Comparison of ENCODE assay signal across 1 cellular context in genomic region chr6:27617700-27618689, GRCh38.
TF ChIP-seq lines count a peak whose summit lies in the region.

No MANE protein-coding gene starts in this region.

TF ChIP-seq in HepG2, 621 proteins besides CTCF, POLR2A, EP300 and RAD21 (continued from another document):
- TF ChIP-seq CSRNP1 (CRISPR knock-in tag; IDR thresholded peaks at IDR 0.05) (no peak), MED1 (CRISPR knock-in tag; IDR thresholded peaks at IDR 0.05) (peak; percentile 8; the same call in 1 of the 2 replicates), ZNF441 (CRISPR knock-in tag; IDR thresholded peaks at IDR 0.05; ENCODE audit: borderline replicate concordance) (0 out of 2 replicates have a peak, but pooled peaks have one; percentile 13), ZNF431 (CRISPR knock-in tag; IDR thresholded peaks at IDR 0.05; ENCODE audit: borderline replicate concordance, low read depth) (no peak), TIGD3 (CRISPR knock-in tag; IDR thresholded peaks at IDR 0.05; ENCODE audit: borderline replicate concordance) (no peak), MTA3 (CRISPR knock-in tag; IDR thresholded peaks at IDR 0.05) (no peak), ZNF512 (CRISPR knock-in tag; IDR thresholded peaks at IDR 0.05) (no peak), KAT2B (IDR thresholded peaks at IDR 0.05; ENCODE audit: borderline replicate concordance, low read depth, low read length) (no peak), PHF5A (CRISPR knock-in tag; IDR thresholded peaks at IDR 0.05; ENCODE audit: low read depth, unreplicated experiment) (no peak), RFXANK (CRISPR knock-in tag; IDR thresholded peaks at IDR 0.05) (no peak)
- TF ChIP-seq, protein P1, sequence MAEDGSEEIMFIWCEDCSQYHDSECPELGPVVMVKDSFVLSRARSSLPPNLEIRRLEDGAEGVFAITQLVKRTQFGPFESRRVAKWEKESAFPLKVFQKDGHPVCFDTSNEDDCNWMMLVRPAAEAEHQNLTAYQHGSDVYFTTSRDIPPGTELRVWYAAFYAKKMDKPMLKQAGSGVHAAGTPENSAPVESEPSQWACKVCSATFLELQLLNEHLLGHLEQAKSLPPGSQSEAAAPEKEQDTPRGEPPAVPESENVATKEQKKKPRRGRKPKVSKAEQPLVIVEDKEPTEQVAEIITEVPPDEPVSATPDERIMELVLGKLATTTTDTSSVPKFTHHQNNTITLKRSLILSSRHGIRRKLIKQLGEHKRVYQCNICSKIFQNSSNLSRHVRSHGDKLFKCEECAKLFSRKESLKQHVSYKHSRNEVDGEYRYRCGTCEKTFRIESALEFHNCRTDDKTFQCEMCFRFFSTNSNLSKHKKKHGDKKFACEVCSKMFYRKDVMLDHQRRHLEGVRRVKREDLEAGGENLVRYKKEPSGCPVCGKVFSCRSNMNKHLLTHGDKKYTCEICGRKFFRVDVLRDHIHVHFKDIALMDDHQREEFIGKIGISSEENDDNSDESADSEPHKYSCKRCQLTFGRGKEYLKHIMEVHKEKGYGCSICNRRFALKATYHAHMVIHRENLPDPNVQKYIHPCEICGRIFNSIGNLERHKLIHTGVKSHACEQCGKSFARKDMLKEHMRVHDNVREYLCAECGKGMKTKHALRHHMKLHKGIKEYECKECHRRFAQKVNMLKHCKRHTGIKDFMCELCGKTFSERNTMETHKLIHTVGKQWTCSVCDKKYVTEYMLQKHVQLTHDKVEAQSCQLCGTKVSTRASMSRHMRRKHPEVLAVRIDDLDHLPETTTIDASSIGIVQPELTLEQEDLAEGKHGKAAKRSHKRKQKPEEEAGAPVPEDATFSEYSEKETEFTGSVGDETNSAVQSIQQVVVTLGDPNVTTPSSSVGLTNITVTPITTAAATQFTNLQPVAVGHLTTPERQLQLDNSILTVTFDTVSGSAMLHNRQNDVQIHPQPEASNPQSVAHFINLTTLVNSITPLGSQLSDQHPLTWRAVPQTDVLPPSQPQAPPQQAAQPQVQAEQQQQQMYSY (CRISPR knock-in tag; IDR thresholded peaks at IDR 0.05): peak; percentile 70; the same call in 1 of the 2 replicates
- TF ChIP-seq, protein P2, sequence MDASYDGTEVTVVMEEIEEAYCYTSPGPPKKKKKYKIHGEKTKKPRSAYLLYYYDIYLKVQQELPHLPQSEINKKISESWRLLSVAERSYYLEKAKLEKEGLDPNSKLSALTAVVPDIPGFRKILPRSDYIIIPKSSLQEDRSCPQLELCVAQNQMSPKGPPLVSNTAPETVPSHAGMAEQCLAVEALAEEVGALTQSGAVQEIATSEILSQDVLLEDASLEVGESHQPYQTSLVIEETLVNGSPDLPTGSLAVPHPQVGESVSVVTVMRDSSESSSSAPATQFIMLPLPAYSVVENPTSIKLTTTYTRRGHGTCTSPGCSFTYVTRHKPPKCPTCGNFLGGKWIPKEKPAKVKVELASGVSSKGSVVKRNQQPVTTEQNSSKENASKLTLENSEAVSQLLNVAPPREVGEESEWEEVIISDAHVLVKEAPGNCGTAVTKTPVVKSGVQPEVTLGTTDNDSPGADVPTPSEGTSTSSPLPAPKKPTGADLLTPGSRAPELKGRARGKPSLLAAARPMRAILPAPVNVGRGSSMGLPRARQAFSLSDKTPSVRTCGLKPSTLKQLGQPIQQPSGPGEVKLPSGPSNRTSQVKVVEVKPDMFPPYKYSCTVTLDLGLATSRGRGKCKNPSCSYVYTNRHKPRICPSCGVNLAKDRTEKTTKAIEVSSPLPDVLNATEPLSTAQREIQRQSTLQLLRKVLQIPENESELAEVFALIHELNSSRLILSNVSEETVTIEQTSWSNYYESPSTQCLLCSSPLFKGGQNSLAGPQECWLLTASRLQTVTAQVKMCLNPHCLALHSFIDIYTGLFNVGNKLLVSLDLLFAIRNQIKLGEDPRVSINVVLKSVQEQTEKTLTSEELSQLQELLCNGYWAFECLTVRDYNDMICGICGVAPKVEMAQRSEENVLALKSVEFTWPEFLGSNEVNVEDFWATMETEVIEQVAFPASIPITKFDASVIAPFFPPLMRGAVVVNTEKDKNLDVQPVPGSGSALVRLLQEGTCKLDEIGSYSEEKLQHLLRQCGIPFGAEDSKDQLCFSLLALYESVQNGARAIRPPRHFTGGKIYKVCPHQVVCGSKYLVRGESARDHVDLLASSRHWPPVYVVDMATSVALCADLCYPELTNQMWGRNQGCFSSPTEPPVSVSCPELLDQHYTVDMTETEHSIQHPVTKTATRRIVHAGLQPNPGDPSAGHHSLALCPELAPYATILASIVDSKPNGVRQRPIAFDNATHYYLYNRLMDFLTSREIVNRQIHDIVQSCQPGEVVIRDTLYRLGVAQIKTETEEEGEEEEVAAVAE (CRISPR knock-in tag; IDR thresholded peaks at IDR 0.05; ENCODE audit: borderline replicate concordance): no peak
